In the genomic region with DNA sequence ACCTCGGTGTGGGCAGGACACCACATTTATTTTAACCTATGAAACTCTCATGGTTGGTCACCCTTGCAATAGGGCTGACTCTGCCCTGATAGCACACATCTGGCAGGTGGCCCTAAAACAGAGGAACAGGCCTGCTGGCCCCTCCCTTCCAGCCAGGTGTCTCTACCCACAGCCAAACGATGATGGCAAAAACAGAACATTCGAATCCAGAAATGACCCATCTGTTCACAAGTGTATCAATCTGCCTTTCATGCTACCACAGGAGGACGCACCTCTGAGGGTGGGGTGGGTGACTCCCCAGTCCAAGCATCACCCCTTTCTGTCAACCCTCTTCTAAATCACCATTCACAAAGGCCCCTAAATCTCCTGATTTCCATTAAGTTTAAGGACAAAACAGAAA, we compare ENCODE assay signal across 8 cellular contexts.
A peak's percentile ranks its signal among the peaks of the same experiment; 100 is the strongest.
DNase-seq lines count a peak whose midpoint lies in the region; ATAC-seq and TF ChIP-seq lines count a peak whose summit lies in the region.

No MANE protein-coding gene starts in this region.

- 0 out of 4 replicates have a peak overlapping the region, but pooled peaks of 1 of the 2 experiments have one; percentile 26 for H4K8ac ChIP-seq in IMR-90 (ENCODE audit: low read depth in 2 of 2, low read length in 2 of 2)

- H3K4me3 ChIP-seq in IMR-90 (ENCODE audit: insufficient read depth, low read depth, low read length) = no peak overlapping the region
- H3K4me3 ChIP-seq in muscle layer of duodenum (ENCODE audit: low read depth in 1 of 2, low read length in 2 of 2) = no peak overlapping the region
- no peak overlapping the region for H3K4me3 ChIP-seq in aorta (ENCODE audit: low read length in 2 of 2)
- no peak overlapping the region for H3K4me3 ChIP-seq in ovary

- H2BK5ac ChIP-seq in IMR-90 (ENCODE audit: low read depth, low read length, poor library complexity, severe bottlenecking) = peak overlapping the region; percentile 37

- no peak overlapping the region for H2AFZ ChIP-seq in IMR-90 (replicated peaks; ENCODE audit: low read length, poor library complexity)

- H3K4me2 ChIP-seq in IMR-90 (ENCODE audit: low read depth, low read length) = no peak overlapping the region

- POLR2A ChIA-PET in IMR-90 (lab: Charles Lee; ENCODE audit: unreplicated experiment) = no interaction called here

- dilution Hi-C loops in IMR-90 (cut with HindIII; ENCODE audit: low sequenced_read_pairs, unreplicated experiment) = no loop called here

- no CpG with 5 or more reads among the region's 4 CpGs for WGBS in IMR-90 (ENCODE audit: extremely low coverage in 2 of 2, insufficient read length in 1 of 2), 2 experiments
- 85 to 90% methylated on average over 4 of the region's 4 CpGs for WGBS in aorta, 2 donors
- WGBS in ovary, 3 donors = 77 to 81% (median 77%) methylated on average over 4 of the region's 4 CpGs

- H2AK9ac ChIP-seq in IMR-90 (replicated peaks; ENCODE audit: low read depth, low read length, poor library complexity) = no peak overlapping the region

- H3K9ac ChIP-seq in IMR-90 (ENCODE audit: low read depth, low read length) = no peak overlapping the region

- peak overlapping the region; percentile 16; the same call in 1 of the 2 replicates for H2AK5ac ChIP-seq in IMR-90 (ENCODE audit: low read depth, low read length)

- CTCF ChIA-PET in IMR-90 (lab: Yijun Ruan, JAX) = no interaction called here

- no peak overlapping the region for H2BK120ac ChIP-seq in IMR-90 (ENCODE audit: low read depth, low read length)

- TF ChIP-seq EP300 in ovary (IDR thresholded peaks at IDR 0.05) = no peak

- H3K23ac ChIP-seq in IMR-90 (ENCODE audit: low read depth, low read length) = 0 out of 2 replicates have a peak overlapping the region, but pooled peaks have one; percentile 21

- no peaks in the 10 kb centered on the region for H3K9me3 ChIP-seq in IMR-90 (ENCODE audit: control insufficient read depth, insufficient read depth, low read length)
- no peaks in the 10 kb centered on the region for H3K9me3 ChIP-seq in muscle layer of duodenum (ENCODE audit: control insufficient read depth in 1 of 2, low read length in 2 of 2)
- H3K9me3 ChIP-seq in aorta (ENCODE audit: control insufficient read depth, low read length) = no peaks in the 10 kb centered on the region
- H3K9me3 ChIP-seq in ovary = no peaks in the 10 kb centered on the region

- H3K9me1 ChIP-seq in IMR-90 (ENCODE audit: insufficient read depth, low read length) = peaks cover 49% of the 10 kb centered on the region

- H4K5ac ChIP-seq in IMR-90 (ENCODE audit: low read depth, low read length) = no peak overlapping the region

- no peak for TF ChIP-seq CTCF in IMR-90 (conservative IDR thresholded peaks at IDR 0.05; ENCODE audit: low read depth, low read length)
- TF ChIP-seq CTCF in ovary (IDR thresholded peaks at IDR 0.05) = no peak

- ATAC-seq in GM18505 (IDR thresholded peaks at IDR 0.05; ENCODE audit: unreplicated experiment) (peak; percentile 44), GM21423 (IDR thresholded peaks at IDR 0.05; ENCODE audit: unreplicated experiment) (peak; percentile 47), IMR-90 (ENCODE audit: low read depth) (no peak), aorta (ENCODE audit: low FRiP score) (no peak)

- DNase-seq in IMR-90 (no peak), aorta (no peak), KG1 (lab: John Stamatoyannopoulos, UW) (no peak), ovary (no peak), COLO829 (ENCODE audit: low spot score) (no peak)

- peak overlapping the region; percentile 55 for H3K4ac ChIP-seq in IMR-90 (ENCODE audit: low read depth, low read length)

- TF ChIP-seq POLR2A in GM18505 (IDR thresholded peaks at IDR 0.05; ENCODE audit: borderline replicate concordance, extremely low read depth, insufficient read depth, insufficient read length) (no peak), IMR-90 (IDR thresholded peaks at IDR 0.05; ENCODE audit: low read depth, low read length) (peak; percentile 5; the same call in 1 of the 2 replicates), ovary (IDR thresholded peaks at IDR 0.05) (no peak)

- no TSS peak for BruUV-seq in IMR-90 (replicated peaks; lab: Mats Ljungman, UMichigan)

- H4K91ac ChIP-seq in IMR-90 (ENCODE audit: insufficient read depth, low read depth, low read length) = no peak overlapping the region

- peaks cover 36% of the 10 kb centered on the region for H3K4me1 ChIP-seq in IMR-90 (ENCODE audit: control insufficient read depth, insufficient read depth, low read length)
- peaks cover 15 to 26% of the 10 kb centered on the region in 2 donors for H3K4me1 ChIP-seq in muscle layer of duodenum (ENCODE audit: control insufficient read depth in 1 of 2, insufficient read depth in 2 of 2, low read length in 2 of 2)
- peaks cover 0 to 10% of the 10 kb centered on the region in 2 donors for H3K4me1 ChIP-seq in aorta (ENCODE audit: control insufficient read depth in 1 of 2, insufficient read depth in 2 of 2, low read length in 2 of 2)
- peaks cover 21% of the 10 kb centered on the region for H3K4me1 ChIP-seq in ovary (ENCODE audit: insufficient read depth)

- H4K20me1 ChIP-seq in IMR-90 (ENCODE audit: insufficient read depth, low read length) = peaks cover 50% of the 10 kb centered on the region

- H2BK15ac ChIP-seq in IMR-90 (ENCODE audit: low read depth, low read length) = peak overlapping the region; percentile 30; the same call in 1 of the 3 replicates

- H2BK20ac ChIP-seq in IMR-90 (ENCODE audit: low read depth, low read length) = no peak overlapping the region

- H3K27me3 ChIP-seq in IMR-90 (ENCODE audit: control insufficient read depth, insufficient read depth, low read length) (no peaks in the 10 kb centered on the region), muscle layer of duodenum (ENCODE audit: low read depth, low read length) (no peaks in the 10 kb centered on the region), aorta (ENCODE audit: control insufficient read depth in 1 of 2, insufficient read depth in 2 of 2, low read length in 1 of 2) (no peaks in the 10 kb centered on the region), ovary (no peaks in the 10 kb centered on the region)

- H3K36me3 ChIP-seq in IMR-90 (ENCODE audit: control insufficient read depth, insufficient read depth, low read length) (peaks cover 30% of the 10 kb centered on the region), muscle layer of duodenum (ENCODE audit: control insufficient read depth in 1 of 2, insufficient read depth in 2 of 2, low read length in 2 of 2) (peaks cover 14 to 16% of the 10 kb centered on the region in 2 donors), aorta (ENCODE audit: control insufficient read depth in 1 of 2, insufficient read depth in 2 of 2, low read length in 1 of 2) (peaks cover 0 to 4% of the 10 kb centered on the region in 2 donors), ovary (no peaks in the 10 kb centered on the region)

- intact Hi-C loops in IMR-90 (cut with micrococcal nuclease) = no loop called here
- intact Hi-C loops in aorta (cut with DNase I) = loop anchor here (5.0 kb wide), 3 partner anchors 53 to 177 kb away; no protein-coding TSS in a partner anchor
- intact Hi-C loops in ovary (cut with DNase I) = no loop called here

- in situ Hi-C loops in IMR-90 (cut with MboI; ENCODE audit: low sequenced_read_pairs) = no loop called here

- H3K27ac ChIP-seq in IMR-90 (ENCODE audit: insufficient read depth, low read length) (no peak overlapping the region), muscle layer of duodenum (ENCODE audit: low read length) (peak overlapping the region; percentile 21), aorta (ENCODE audit: low read depth in 1 of 2, low read length in 2 of 2) (no peak overlapping the region), ovary (no peak overlapping the region)

- TF ChIP-seq RAD21 in IMR-90 (IDR thresholded peaks at IDR 0.05; ENCODE audit: low read length) = no peak

- H3K14ac ChIP-seq in IMR-90 (replicated peaks; ENCODE audit: low read depth, low read length) = peak overlapping the region; percentile 28; the same call in 1 of the 2 replicates

- H3K18ac ChIP-seq in IMR-90 (ENCODE audit: low read depth, low read length) = no peak overlapping the region

- H3K56ac ChIP-seq in IMR-90 (ENCODE audit: extremely low read depth, insufficient read depth, low read length) = no peak overlapping the region

- peaks cover 46 to 87% of the 10 kb centered on the region in 2 experiments for H3K79me1 ChIP-seq in IMR-90 (ENCODE audit: low read depth in 1 of 2, low read length in 2 of 2)

TF ChIP-seq in IMR-90, 13 proteins besides CTCF, POLR2A, EP300 and RAD21:
- no peak for TF ChIP-seq RCOR1 (IDR thresholded peaks at IDR 0.05; ENCODE audit: insufficient replicate concordance, low read length)
- TF ChIP-seq MXI1 (IDR thresholded peaks at IDR 0.05; ENCODE audit: borderline replicate concordance, low read depth, low read length) = no peak
- no peak for TF ChIP-seq MAFK (IDR thresholded peaks at IDR 0.05; ENCODE audit: low read depth, low read length)
- no peak for TF ChIP-seq FOS (IDR thresholded peaks at IDR 0.05; ENCODE audit: low read depth, low read length)
- TF ChIP-seq RFX5 (IDR thresholded peaks at IDR 0.05; ENCODE audit: low read depth, low read length) = no peak
- TF ChIP-seq, protein P1, sequence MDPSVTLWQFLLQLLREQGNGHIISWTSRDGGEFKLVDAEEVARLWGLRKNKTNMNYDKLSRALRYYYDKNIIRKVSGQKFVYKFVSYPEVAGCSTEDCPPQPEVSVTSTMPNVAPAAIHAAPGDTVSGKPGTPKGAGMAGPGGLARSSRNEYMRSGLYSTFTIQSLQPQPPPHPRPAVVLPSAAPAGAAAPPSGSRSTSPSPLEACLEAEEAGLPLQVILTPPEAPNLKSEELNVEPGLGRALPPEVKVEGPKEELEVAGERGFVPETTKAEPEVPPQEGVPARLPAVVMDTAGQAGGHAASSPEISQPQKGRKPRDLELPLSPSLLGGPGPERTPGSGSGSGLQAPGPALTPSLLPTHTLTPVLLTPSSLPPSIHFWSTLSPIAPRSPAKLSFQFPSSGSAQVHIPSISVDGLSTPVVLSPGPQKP (IDR thresholded peaks at IDR 0.05; ENCODE audit: borderline replicate concordance, low read depth, low read length) = no peak
- TF ChIP-seq BHLHE40 (IDR thresholded peaks at IDR 0.05; ENCODE audit: low read depth, low read length) = no peak

Comparison
In these comparisons a context has a peak if more than half of its experiments do, and no peak if none do; other contexts are left out.
1. ATAC-seq: peak in GM18505 (single experiment) and GM21423 (single experiment); none in IMR-90 (single experiment) and aorta (single experiment).
2. intact Hi-C loops: an anchor here in aorta (5.0 kb wide); none called in IMR-90 and ovary.